In the genomic region with DNA sequence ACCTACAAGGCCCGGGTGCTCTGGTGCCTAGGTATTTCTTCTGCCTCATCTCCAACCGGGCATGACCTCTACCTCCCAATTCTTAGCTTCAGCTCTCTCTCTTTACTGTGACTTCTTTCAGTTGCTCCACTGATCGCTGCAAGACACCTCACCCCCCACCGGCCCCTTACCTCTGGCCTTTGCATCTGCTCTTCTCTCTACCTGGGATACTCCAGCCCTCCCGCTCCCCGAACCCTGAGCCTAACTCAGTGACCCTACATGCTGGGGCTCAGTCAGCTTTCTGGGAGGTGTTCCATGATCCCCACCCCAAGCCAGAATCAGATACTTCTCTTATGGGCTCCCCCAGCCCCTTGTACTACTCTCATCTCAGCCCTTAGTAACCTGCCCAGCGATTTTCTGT, we compare ENCODE assay signal across 33 cellular contexts.
DNase-seq lines count a peak whose midpoint lies in the region; ATAC-seq and TF ChIP-seq lines count a peak whose summit lies in the region.
"Had no signal": no experiment of that assay in that cellular context is flagged by ENCODE, and none has a peak within 500 bp of the region (broad histone marks: within the 10 kb centered on the region; RNA-seq: fewer than 3 reads in every experiment).

No MANE protein-coding gene starts in this region.

- no peaks in the 10 kb centered on the region for H3K27me3 ChIP-seq in lung (ENCODE audit: control insufficient read depth, insufficient read depth)
- no peaks in the 10 kb centered on the region for H3K27me3 ChIP-seq in parathyroid adenoma (ENCODE audit: control insufficient read depth, insufficient read depth, low read length)
- no peaks in the 10 kb centered on the region for H3K27me3 ChIP-seq in spleen (replicated peaks in 1 of 7)
- no peaks in the 10 kb centered on the region for H3K27me3 ChIP-seq in upper lobe of left lung
- H3K27me3 ChIP-seq in lower lobe of right lung (ENCODE audit: low read depth), result no peaks in the 10 kb centered on the region
- H3K27me3 ChIP-seq: BE2C had no signal

- intact Hi-C loops in spleen (cut with DNase I; ENCODE audit: low total_unique reads) (no loop called here), lower lobe of right lung (cut with DNase I) (no loop called here)

- no peak overlapping the region for H2AFZ ChIP-seq in parathyroid adenoma

- H3K4me3 ChIP-seq in lung (no peak overlapping the region), parathyroid adenoma (ENCODE audit: low read depth, low read length) (no peak overlapping the region), spleen (no peak overlapping the region), upper lobe of left lung (no peak overlapping the region), lower lobe of right lung (no peak overlapping the region)
- H3K4me3 ChIP-seq: A549; BLaER1; BLaER1 treated with 17β-estradiol and CSF1 and Interleukin-3, amounts not matched to agents 10 nM and 100 nM had no signal

- H3K4me1 ChIP-seq in lung (ENCODE audit: control insufficient read depth in 2 of 2, insufficient read depth in 2 of 2, low read length in 2 of 2), result peaks cover 2% of the 10 kb centered on the region in 2 donors
- peaks cover 20% of the 10 kb centered on the region for H3K4me1 ChIP-seq in parathyroid adenoma
- no peaks in the 10 kb centered on the region for H3K4me1 ChIP-seq in spleen
- peaks cover 0 to 13% (median 0%) of the 10 kb centered on the region in 4 donors for H3K4me1 ChIP-seq in upper lobe of left lung
- H3K4me1 ChIP-seq in lower lobe of right lung, result no peaks in the 10 kb centered on the region
- H3K4me1 ChIP-seq: BE2C, Caco-2 had no signal

- peak overlapping the region; percentile 0 for H3K27ac ChIP-seq in lung (ENCODE audit: low read depth in 1 of 2, low read length in 1 of 2)
- peak overlapping the region; percentile 84 for H3K27ac ChIP-seq in parathyroid adenoma
- H3K27ac ChIP-seq in spleen, result no peak overlapping the region
- H3K27ac ChIP-seq in upper lobe of left lung, result peak overlapping the region; percentile 58 to 74 (median 66)
- H3K27ac ChIP-seq in lower lobe of right lung, result no peak overlapping the region
- H3K27ac ChIP-seq: 22Rv1, BLaER1, C4-2B had no signal

- TF ChIP-seq POLR2A in spleen (IDR thresholded peaks at IDR 0.05) (no peak), upper lobe of left lung (IDR thresholded peaks at IDR 0.05) (no peak)

- no peak overlapping the region for H3K4me2 ChIP-seq in parathyroid adenoma (ENCODE audit: low read length)
- H3K4me2 ChIP-seq: A549 had no signal

- DNase-seq in lung (ENCODE audit: low spot score) (no peak), spleen (peak; percentile 59), upper lobe of left lung (no peak), lower lobe of right lung (no peak)
- DNase-seq: 8988T; ACHN; AML-193; BE2C; C1 segment of cervical spinal cord; Caco-2; Calu3; CD4-positive, alpha-beta memory T cell; CD4-positive, alpha-beta T cell; CD4-positive, CD25-positive, alpha-beta regulatory T cell; CD8-positive, alpha-beta memory T cell; CD8-positive, alpha-beta T cell; COR-L47; DMS 273 treated with DMSO at 0.1 percent for 48 hours; DMS153; DMS53; DMS79; DMS79 treated with DMSO at 0.1 percent for 48 hours; DND-41; EL had no signal

- no peak overlapping the region for H3K9ac ChIP-seq in parathyroid adenoma
- H3K9ac ChIP-seq: BLaER1; BLaER1 treated with 17β-estradiol and CSF1 and Interleukin-3, amounts not matched to agents 10 nM and 100 nM had no signal

- H3K36me3 ChIP-seq in lung (ENCODE audit: control insufficient read depth in 2 of 2, insufficient read depth in 2 of 2, low read length in 2 of 2) (no peaks in the 10 kb centered on the region), parathyroid adenoma (ENCODE audit: control insufficient read depth, insufficient read depth, low read length) (no peaks in the 10 kb centered on the region), spleen (no peaks in the 10 kb centered on the region), upper lobe of left lung (no peaks in the 10 kb centered on the region), lower lobe of right lung (no peaks in the 10 kb centered on the region)
- H3K36me3 ChIP-seq: BE2C; BLaER1; BLaER1 treated with 17β-estradiol and CSF1 and Interleukin-3, amounts not matched to agents 10 nM and 100 nM had no signal

- H3K9me3 ChIP-seq in lung (ENCODE audit: control insufficient read depth in 2 of 2, insufficient read depth in 1 of 2, low read length in 1 of 2) (no peaks in the 10 kb centered on the region), parathyroid adenoma (ENCODE audit: control insufficient read depth, low read length) (no peaks in the 10 kb centered on the region), spleen (no peaks in the 10 kb centered on the region), upper lobe of left lung (no peaks in the 10 kb centered on the region), lower lobe of right lung (no peaks in the 10 kb centered on the region)
- H3K9me3 ChIP-seq: A549; BE2C; BLaER1; BLaER1 treated with 17β-estradiol and CSF1 and Interleukin-3, amounts not matched to agents 10 nM and 100 nM; Caco-2 had no signal

- no peak for TF ChIP-seq EP300 in upper lobe of left lung (IDR thresholded peaks at IDR 0.05)

- H3K79me2 ChIP-seq in parathyroid adenoma, result no peaks in the 10 kb centered on the region

- WGBS in lung, 2 donors, result 87 to 93% methylated on average over 5 to 7 of the region's 7 CpGs
- 86 to 100% (median 94%) methylated on average over 5 to 7 of the region's 7 CpGs for WGBS in spleen, 5 donors
- 78 to 97% methylated on average over 7 of the region's 7 CpGs for WGBS in upper lobe of left lung, 2 donors

- no peak for TF ChIP-seq CTCF in lung (IDR thresholded peaks at IDR 0.05; ENCODE audit: control extremely low read depth, extremely low read depth)
- TF ChIP-seq CTCF in parathyroid adenoma (IDR thresholded peaks at IDR 0.05), result no peak
- TF ChIP-seq CTCF in spleen (IDR thresholded peaks at IDR 0.05 in 8 of 11, conservative IDR thresholded peaks at IDR 0.05 in 3 of 11), result no peak
- TF ChIP-seq CTCF in upper lobe of left lung (IDR thresholded peaks at IDR 0.05), result no peak
- no peak for TF ChIP-seq CTCF in lower lobe of right lung (IDR thresholded peaks at IDR 0.05)

- ATAC-seq in lung (ENCODE audit: insufficient read depth, low FRiP score), result no peak
- ATAC-seq in upper lobe of left lung (ENCODE audit: low FRiP score in 2 of 2), result no peak
- no peak for ATAC-seq in HG03354 (IDR thresholded peaks at IDR 0.05; ENCODE audit: poor library complexity, severe bottlenecking, unreplicated experiment)
- ATAC-seq in HG02642 (IDR thresholded peaks at IDR 0.05; ENCODE audit: poor library complexity, unreplicated experiment), result no peak
- ATAC-seq in HG02884 (IDR thresholded peaks at IDR 0.05; ENCODE audit: unreplicated experiment), result no peak
- ATAC-seq in lower lobe of right lung, result no peak
- ATAC-seq: A549; CD8-positive, alpha-beta T cell had no signal

Comparison
In these comparisons a context has a peak if more than half of its experiments do, and no peak if none do; other contexts are left out.
1. H3K27ac ChIP-seq: peak in lung (2 of 2), parathyroid adenoma (single experiment) and upper lobe of left lung (4 of 4); none in spleen (0 of 8) and lower lobe of right lung (single experiment).